Comparison of ENCODE assay signal across 17 cellular contexts in the genomic region with DNA sequence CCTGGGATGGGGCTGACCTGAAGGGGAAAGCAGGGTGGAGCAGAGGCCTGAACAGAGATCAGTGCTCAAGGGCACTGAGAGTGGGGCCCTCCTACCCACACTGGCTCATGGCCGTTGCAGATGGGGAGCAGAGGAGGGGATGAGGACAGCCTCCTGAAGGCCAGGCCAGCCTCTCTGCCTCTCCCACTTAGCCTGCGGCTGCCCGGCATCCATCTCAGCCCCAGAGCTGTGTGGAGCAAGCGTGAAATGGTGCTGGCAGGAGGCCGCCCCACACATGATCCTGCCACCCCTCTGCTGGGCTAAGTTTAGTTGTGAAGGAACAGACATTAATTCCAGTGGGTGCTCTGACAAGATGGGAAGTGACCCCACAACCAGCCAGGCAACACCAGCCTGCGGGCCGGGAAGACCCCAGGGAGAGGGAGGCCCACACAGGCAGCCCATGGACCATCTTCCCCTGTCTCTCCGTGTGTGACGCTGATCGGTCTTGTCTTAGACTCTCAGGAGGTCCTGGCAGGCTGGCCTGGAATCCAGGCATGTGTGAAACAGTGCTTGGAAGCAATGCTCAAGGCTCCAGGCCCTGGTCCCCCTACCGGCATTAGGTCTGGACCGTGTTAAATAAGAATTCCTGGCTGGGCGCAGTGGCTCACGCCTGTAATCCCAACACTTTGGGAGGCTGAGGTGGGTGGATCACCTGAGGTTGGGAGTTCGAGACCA. TPM values are rescaled to one million over a fixed set of nuclear protein-coding genes. Genes with fewer than 3 reads are reported as not detected.
"Had no signal": no experiment of that assay in that cellular context is flagged by ENCODE, and none has a peak within 500 bp of the region (broad histone marks: within the 10 kb centered on the region; RNA-seq: fewer than 3 reads in every experiment).

No MANE protein-coding gene starts in this region.

- H3K36me3 ChIP-seq: cardiac muscle cell, pancreas, suprapubic skin had no signal

- H3K9me3 ChIP-seq: esophagus squamous epithelium, mucosa of descending colon, pancreas, suprapubic skin had no signal

- H3K4me3 ChIP-seq: cardiac muscle cell, esophagus squamous epithelium, mucosa of descending colon, pancreas, skin epidermis, suprapubic skin had no signal

- DNase-seq: activated CD4-positive, alpha-beta T cell treated with anti-CD3 and anti-CD28 coated beads, Interleukin-2, amount 50 U/mL, for 1 hour; activated CD4-positive, CD25-positive, alpha-beta regulatory T cell treated with anti-CD3 and anti-CD28 coated beads, Interleukin-2, amount 50 U/mL, for 72 hours; activated gamma-delta T cell treated with Interleukin-2 at 50 U/mL for 16 hours; amniotic stem cell; effector memory CD8-positive, alpha-beta T cell; esophagus squamous epithelium; hypothalamus; mesenchymal stem cell; mucosa of descending colon; naive B cell had no signal

- FAIRE-seq: pancreas had no signal

- H3K4me1 ChIP-seq: suprapubic skin had no signal

- H3K27ac ChIP-seq: cardiac muscle cell, skin epidermis, suprapubic skin had no signal

- H3K27me3 ChIP-seq: cardiac muscle cell, esophagus squamous epithelium, pancreas, suprapubic skin had no signal

- ATAC-seq: effector memory CD8-positive, alpha-beta T cell; mucosa of descending colon; pancreas had no signal

RNA-seq across cellular contexts. Expression of gene IP6K3, which starts 13.3 kb away (rescaled TPM):
- total RNA-seq: dermis microvascular lymphatic vessel endothelial cell, glomerular endothelial cell had no signal
- polyA plus RNA-seq: keratinocyte had no signal
